ENCODE assay signal across 20 cellular contexts in the genomic region with DNA sequence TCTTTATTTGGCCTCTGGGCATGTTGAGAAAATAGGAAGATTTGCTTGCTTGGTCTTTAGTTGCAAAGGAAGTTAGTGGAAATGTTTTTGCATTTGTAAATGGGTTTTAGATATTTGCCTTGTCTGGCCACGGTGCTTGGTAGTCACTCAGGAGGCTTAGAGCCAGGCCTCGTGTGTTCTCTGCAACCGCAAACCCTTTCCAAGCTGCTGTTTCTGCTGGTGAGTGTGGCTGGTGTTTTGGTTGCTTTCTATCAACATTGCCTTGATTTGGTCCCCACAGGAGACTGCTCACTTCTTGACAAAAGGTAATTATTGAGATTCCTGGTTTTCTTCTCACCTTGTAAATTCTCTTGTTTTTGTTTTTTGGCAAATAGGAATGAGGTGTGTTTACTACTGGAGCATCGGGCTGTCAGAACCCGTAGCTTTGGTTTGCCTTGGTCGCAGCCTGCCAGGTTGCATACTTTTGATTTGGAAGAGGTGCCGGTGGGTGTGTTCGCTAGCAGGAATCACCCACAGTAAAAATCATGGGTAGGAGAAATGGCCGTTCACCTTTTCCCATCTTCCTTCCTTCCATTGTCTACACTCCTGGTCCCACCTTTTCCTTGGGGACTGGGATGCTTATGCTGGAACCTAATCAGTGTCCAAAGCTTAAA. TPM values are rescaled to one million over a fixed set of nuclear protein-coding genes. Genes with fewer than 3 reads are reported as not detected.
DNase-seq lines count a peak whose midpoint lies in the region; ATAC-seq and TF ChIP-seq lines count a peak whose summit lies in the region.
"Had no signal": no experiment of that assay in that cellular context is flagged by ENCODE, and none has a peak within 500 bp of the region (broad histone marks: within the 10 kb centered on the region; RNA-seq: fewer than 3 reads in every experiment).

No MANE protein-coding gene starts in this region.

- H3K18ac ChIP-seq in mesenchymal stem cell (ENCODE audit: low read depth in 1 of 2, low read length in 2 of 2) = no peak overlapping the region

- no peaks in the 10 kb centered on the region for H4K20me1 ChIP-seq in fibroblast of lung (ENCODE audit: control insufficient read depth, extremely low read depth, insufficient read depth, low read length)

- BruUV-seq in Panc1 (replicated peaks; lab: Mats Ljungman, UMichigan) = no TSS peak

- H3K4ac ChIP-seq in mesenchymal stem cell (ENCODE audit: low read depth in 1 of 2, low read length in 2 of 2) = peak overlapping the region in 1 of 2 experiments; percentile 39

- peak overlapping the region in 1 of 2 experiments; percentile 10 for H2BK12ac ChIP-seq in mesenchymal stem cell (ENCODE audit: low read length in 2 of 2)

- peak overlapping the region; percentile 64 for H3K27ac ChIP-seq in Panc1 (ENCODE audit: low read length)
- H3K27ac ChIP-seq in fibroblast of lung (ENCODE audit: insufficient read depth, low read length) = no peak overlapping the region
- H3K27ac ChIP-seq in mesenchymal stem cell (ENCODE audit: low read length, poor library complexity, severe bottlenecking) = no peak overlapping the region
- H3K27ac ChIP-seq: colonic mucosa had no signal

- H2BK15ac ChIP-seq in mesenchymal stem cell (ENCODE audit: low read depth, poor library complexity, severe bottlenecking) = no peak overlapping the region

- no peak for TF ChIP-seq CTCF in Panc1 (IDR thresholded peaks at IDR 0.05)
- TF ChIP-seq CTCF in fibroblast of lung (conservative IDR thresholded peaks at IDR 0.05 in 1 of 2, IDR thresholded peaks at IDR 0.05 in 1 of 2; ENCODE audit: low read depth in 1 of 2, low read length in 2 of 2) = no peak

- POLR2A ChIA-PET in Panc1 (lab: Charles Lee) = no interaction called here

- no peak overlapping the region for H2AFZ ChIP-seq in fibroblast of lung (ENCODE audit: low read length)
- H2AFZ ChIP-seq in mesenchymal stem cell (ENCODE audit: low read depth, low read length) = no peak overlapping the region

- no peak for ATAC-seq in Panc1
- ATAC-seq: natural killer cell treated with Interleukin-12 subunit alpha and Interleukin-12 subunit beta and Interleukin-15 and Interleukin-18, amount 100 ng/mL, for 72 hours; stimulated activated naive B cell treated with anti-CD40 and anti-IgM and Interleukin-4, amounts not matched to agents 10 μg/mL and 1 μg/mL and 100 μg/mL, for 72 hours had no signal

- intact Hi-C loops in Panc1 (cut with micrococcal nuclease; ENCODE audit: unreplicated experiment) = no loop called here

- H3K14ac ChIP-seq in mesenchymal stem cell (ENCODE audit: low read length in 2 of 2) = no peak overlapping the region

- no peaks in the 10 kb centered on the region for H3K27me3 ChIP-seq in Panc1 (ENCODE audit: control insufficient read depth, insufficient read depth, low read length)
- no peaks in the 10 kb centered on the region for H3K27me3 ChIP-seq in fibroblast of lung (ENCODE audit: control insufficient read depth, insufficient read depth, low read length)
- no peaks in the 10 kb centered on the region for H3K27me3 ChIP-seq in mesenchymal stem cell (ENCODE audit: control insufficient read depth in 1 of 2, insufficient read depth in 1 of 2, low read length in 2 of 2)
- H3K27me3 ChIP-seq: colonic mucosa had no signal

- no peak overlapping the region for H2AK5ac ChIP-seq in mesenchymal stem cell (ENCODE audit: low read length, severe bottlenecking)

- DNase-seq in Panc1 (ENCODE audit: low read depth, low spot score) (no peak), fibroblast of lung (ENCODE audit: low read depth in 2 of 2) (peak; percentile 43 to 54), mesenchymal stem cell (no peak), stromal cell of bone marrow (ENCODE audit: low read depth) (peak; percentile 54), NK-92 (lab: John Stamatoyannopoulos, UW; ENCODE audit: unreplicated experiment) (no peak), NCI-H524 treated with DMSO at 0.1 percent for 48 hours (lab: John Stamatoyannopoulos, UW) (no peak), pons (ENCODE audit: low spot score) (no peak)
- no peak for DNase-seq in activated effector memory CD4-positive, alpha-beta T cell treated with Interleukin-2 at 50 U/mL for 16 hours
- DNase-seq: activated CD4-positive, alpha-beta T cell treated with anti-CD3 and anti-CD28 coated beads, Interleukin-2, amount 10 ng/mL, durations not matched to agents 24 days and 14 days; activated naive CD4-positive, alpha-beta T cell; activated T-cell treated with anti-CD3 and anti-CD28 coated beads for 4 hours; CD4-positive, alpha-beta T cell; colonic mucosa; DMS53; NCI-H1417 treated with DMSO at 0.1 percent for 48 hours; NCI-H2171; RPMI8226; stimulated activated naive B cell treated with anti-CD40 and anti-IgM and Interleukin-4, amounts not matched to agents 10 μg/mL and 1 μg/mL and 100 μg/mL, for 72 hours; SW 1271 had no signal

- H4K91ac ChIP-seq in mesenchymal stem cell (ENCODE audit: low read length) = no peak overlapping the region

- H3K9ac ChIP-seq in fibroblast of lung (ENCODE audit: insufficient read depth, low read length) = no peak overlapping the region
- peak overlapping the region; percentile 3 for H3K9ac ChIP-seq in mesenchymal stem cell (ENCODE audit: low read length)

- H2BK120ac ChIP-seq in mesenchymal stem cell (ENCODE audit: low read depth, low read length) = no peak overlapping the region

- H3K36me3 ChIP-seq in Panc1 (ENCODE audit: control insufficient read depth, insufficient read depth, low read length) (no peaks in the 10 kb centered on the region), fibroblast of lung (ENCODE audit: control insufficient read depth, insufficient read depth, low read length) (no peaks in the 10 kb centered on the region), mesenchymal stem cell (ENCODE audit: control insufficient read depth in 1 of 2, insufficient read depth in 2 of 2, low read depth in 1 of 2, low read length in 2 of 2) (peaks cover 3% of the 10 kb centered on the region in 2 experiments)
- H3K36me3 ChIP-seq: colonic mucosa had no signal

- no peaks in the 10 kb centered on the region for H3K9me3 ChIP-seq in Panc1 (ENCODE audit: control insufficient read depth, insufficient read depth, low read depth, low read length)
- H3K9me3 ChIP-seq in fibroblast of lung (ENCODE audit: control insufficient read depth, insufficient read depth, low read depth, low read length) = no peaks in the 10 kb centered on the region
- no peaks in the 10 kb centered on the region for H3K9me3 ChIP-seq in mesenchymal stem cell (ENCODE audit: control insufficient read depth, low read length)
- H3K9me3 ChIP-seq: colonic mucosa had no signal

- H4K8ac ChIP-seq in mesenchymal stem cell (ENCODE audit: low read length) = no peak overlapping the region

- H3K4me2 ChIP-seq in fibroblast of lung (ENCODE audit: extremely low read depth, insufficient read depth, low read length) (peak overlapping the region; percentile 15), mesenchymal stem cell (ENCODE audit: low read length, poor library complexity, severe bottlenecking) (no peak overlapping the region)

- H3K4me3 ChIP-seq in Panc1 (ENCODE audit: low read depth in 2 of 2, low read length in 2 of 2) (no peak overlapping the region), fibroblast of lung (replicated peaks in 1 of 4; ENCODE audit: control extremely low read depth in 1 of 4, insufficient read depth in 1 of 4, low read depth in 3 of 4, low read length in 4 of 4) (no peak overlapping the region), mesenchymal stem cell (ENCODE audit: insufficient read depth in 1 of 2, low read depth in 1 of 2, low read length in 2 of 2) (peak overlapping the region in 1 of 2 experiments; percentile 34)
- H3K4me3 ChIP-seq: colonic mucosa had no signal

- 98% methylated on average over 9 of the region's 9 CpGs for WGBS in mesenchymal stem cell

- peaks cover 30% of the 10 kb centered on the region for H3K79me1 ChIP-seq in mesenchymal stem cell (replicated peaks; ENCODE audit: low read length, poor library complexity, severe bottlenecking)

- H3K79me2 ChIP-seq in fibroblast of lung (ENCODE audit: control insufficient read depth, insufficient read depth, low read length) = peaks cover 74% of the 10 kb centered on the region

- in situ Hi-C loops in Panc1 (cut with HindIII; ENCODE audit: low pct_unique_long_range_greater_than_20kb, low sequenced_read_pairs) = no loop called here

- H3K4me1 ChIP-seq in Panc1 (ENCODE audit: control insufficient read depth, insufficient read depth, low read length) (peaks cover 84% of the 10 kb centered on the region), fibroblast of lung (ENCODE audit: control insufficient read depth, extremely low read depth, insufficient read depth, low read length) (peaks cover 2% of the 10 kb centered on the region), mesenchymal stem cell (ENCODE audit: control insufficient read depth, insufficient read depth, low read depth, low read length) (peaks cover 4% of the 10 kb centered on the region)
- H3K4me1 ChIP-seq: colonic mucosa had no signal

- no peak overlapping the region for H2BK5ac ChIP-seq in mesenchymal stem cell (ENCODE audit: low read depth, low read length, poor library complexity, severe bottlenecking)

- CTCF ChIA-PET in Panc1 (lab: Charles Lee) = interaction anchor here (0.8 kb wide), 2 partner anchors 8 to 10 kb away, joined by 3 read pairs; no protein-coding TSS in a partner anchor

- H3K23ac ChIP-seq in mesenchymal stem cell (ENCODE audit: low read length in 2 of 2) = peak overlapping the region in 1 of 2 experiments; percentile 57

RNA-seq across cellular contexts. Expression of gene ASAP2, which starts 15.8 kb away (rescaled TPM):
- total RNA-seq in Panc1 (2021; ENCODE audit: unreplicated experiment) = 107 TPM
- 57.3 TPM for polyA plus RNA-seq in Panc1 (2012; ENCODE audit: insufficient read length)
- total RNA-seq in fibroblast of lung = 16.4 and 19.2 TPM in 2 replicates
- 19.9 and 24.0 TPM in 2 replicates for polyA plus RNA-seq in fibroblast of lung
- polyA plus RNA-seq in fibroblast of lung (2012) = 10.2 and 11.4 TPM in 2 replicates
- polyA minus RNA-seq in fibroblast of lung (ENCODE audit: low replicate concordance) = 10.2 and 14.3 TPM in 2 replicates
- polyA plus RNA-seq in mesenchymal stem cell (2013, experiment 1 of 2) = 27.5 TPM
- polyA plus RNA-seq in mesenchymal stem cell (2013, experiment 2 of 2) = 23.9 TPM
- total RNA-seq: natural killer cell treated with Interleukin-12 subunit alpha and Interleukin-12 subunit beta and Interleukin-15 and Interleukin-18, amount 100 ng/mL, for 72 hours had no signal

Comparison
In these comparisons a context has a peak if more than half of its experiments do, and no peak if none do; other contexts are left out.
1. DNase-seq: peak in fibroblast of lung (2 of 2) and stromal cell of bone marrow (single experiment); none in Panc1 (single experiment), mesenchymal stem cell (single experiment), activated effector memory CD4-positive, alpha-beta T cell treated with Interleukin-2 at 50 U/mL for 16 hours (single experiment), NK-92 (single experiment), NCI-H524 treated with DMSO at 0.1 percent for 48 hours (single experiment) and pons (single experiment).